20 cellular contexts compared by ENCODE assay signal in genomic region chr4:7664106-7664505, GRCh38.
DNase-seq lines count a peak whose midpoint lies in the region; ATAC-seq and TF ChIP-seq lines count a peak whose summit lies in the region.
"Had no signal": no experiment of that assay in that cellular context is flagged by ENCODE, and none has a peak within 500 bp of the region (broad histone marks: within the 10 kb centered on the region; RNA-seq: fewer than 3 reads in every experiment).

No MANE protein-coding gene starts in this region.

- H3K79me2 ChIP-seq in osteoblast (ENCODE audit: insufficient read depth, low read length) = no peaks in the 10 kb centered on the region

- H4K20me1 ChIP-seq in osteoblast (ENCODE audit: insufficient read depth, low read length) = no peaks in the 10 kb centered on the region
- H4K20me1 ChIP-seq: BLaER1 had no signal

- TF ChIP-seq CTCF in glutamatergic neuron (IDR thresholded peaks at IDR 0.05; ENCODE audit: partially characterized antibody, unreplicated experiment) (no peak), lower lobe of right lung (IDR thresholded peaks at IDR 0.05) (no peak), osteoblast (IDR thresholded peaks at IDR 0.05; ENCODE audit: extremely low read depth, low read depth, low read length) (no peak)

- H2AFZ ChIP-seq in osteoblast (ENCODE audit: low read length) = no peak overlapping the region

- H3K27me3 ChIP-seq in lower lobe of right lung (ENCODE audit: low read depth) (no peaks in the 10 kb centered on the region), osteoblast (ENCODE audit: insufficient read depth, low read length) (peaks cover 9% of the 10 kb centered on the region)
- H3K27me3 ChIP-seq: BE2C, BLaER1 had no signal

- H3K27ac ChIP-seq in lower lobe of right lung = no peak overlapping the region
- no peak overlapping the region for H3K27ac ChIP-seq in osteoblast (ENCODE audit: low read depth, low read length)
- H3K27ac ChIP-seq: BLaER1 had no signal

- H3K36me3 Mint-ChIP-seq in glutamatergic neuron (ENCODE audit: unreplicated experiment) = peaks cover 21% of the 10 kb centered on the region
- H3K36me3 Mint-ChIP-seq: CD4-positive, alpha-beta memory T cell; CD4-positive, CD25-positive, alpha-beta regulatory T cell had no signal

- ATAC-seq in left ventricle myocardium superior (no peak), Right ventricle myocardium superior (ENCODE audit: poor library complexity) (no peak), lower lobe of right lung (no peak), GM19397 (IDR thresholded peaks at IDR 0.05; ENCODE audit: unreplicated experiment) (no peak), SK-N-SH treated with all-trans-retinoic acid at 6 μM for 48 hours (no peak)

- intact Hi-C loops in left ventricle myocardium superior (cut with micrococcal nuclease) (no loop called here), Right ventricle myocardium superior (cut with DNase I) (no loop called here), lower lobe of right lung (cut with DNase I) (no loop called here)

- no peak overlapping the region for H3K4me3 ChIP-seq in lower lobe of right lung
- H3K4me3 ChIP-seq in osteoblast (ENCODE audit: insufficient read depth, low read length) = no peak overlapping the region
- H3K4me3 ChIP-seq: BLaER1 had no signal

- H3K36me3 ChIP-seq in lower lobe of right lung (no peaks in the 10 kb centered on the region), osteoblast (ENCODE audit: insufficient read depth, low read length) (no peaks in the 10 kb centered on the region)
- H3K36me3 ChIP-seq: BE2C had no signal

- peaks cover 2% of the 10 kb centered on the region for H3K27me3 Mint-ChIP-seq in glutamatergic neuron (ENCODE audit: unreplicated experiment)
- H3K27me3 Mint-ChIP-seq: CD4-positive, alpha-beta memory T cell; CD4-positive, CD25-positive, alpha-beta regulatory T cell had no signal

- H3K4me2 ChIP-seq in osteoblast (ENCODE audit: insufficient read depth, low read length) = no peak overlapping the region
- H3K4me2 ChIP-seq: BLaER1 had no signal

- H3K9me3 Mint-ChIP-seq in glutamatergic neuron (ENCODE audit: unreplicated experiment) = peaks cover 5% of the 10 kb centered on the region

- H3K4me1 ChIP-seq in lower lobe of right lung (no peaks in the 10 kb centered on the region), osteoblast (ENCODE audit: insufficient read depth, low read length) (no peaks in the 10 kb centered on the region)
- H3K4me1 ChIP-seq: BE2C, Caco-2 had no signal

- H3K4me3 Mint-ChIP-seq in glutamatergic neuron (ENCODE audit: unreplicated experiment) = no peak overlapping the region
- H3K4me3 Mint-ChIP-seq: CD14-positive monocyte; CD4-positive, alpha-beta memory T cell; CD4-positive, CD25-positive, alpha-beta regulatory T cell had no signal

- DNase-seq in left ventricle myocardium superior (peak; percentile 12), Right ventricle myocardium superior (no peak), glutamatergic neuron (peak; percentile 10), lower lobe of right lung (peak; percentile 35), osteoblast (ENCODE audit: insufficient read length, low spot score, missing footprints) (peak; percentile 41), NCI-H748 treated with DMSO at 0.1 percent for 48 hours (lab: John Stamatoyannopoulos, UW) (no peak)
- DNase-seq: 8988T; ACHN; BE2C; C1 segment of cervical spinal cord; Caco-2; Calu3; CD4-positive, alpha-beta memory T cell; CD4-positive, CD25-positive, alpha-beta regulatory T cell; DMS79 treated with DMSO at 0.1 percent for 48 hours; GF-D8 had no signal

- no peaks in the 10 kb centered on the region for H3K9me3 ChIP-seq in lower lobe of right lung
- H3K9me3 ChIP-seq in osteoblast (ENCODE audit: low read depth, low read length) = no peaks in the 10 kb centered on the region
- H3K9me3 ChIP-seq: BE2C, BLaER1, Caco-2 had no signal

- H3K4me1 Mint-ChIP-seq in glutamatergic neuron (ENCODE audit: low read depth, unreplicated experiment) = no peaks in the 10 kb centered on the region
- H3K4me1 Mint-ChIP-seq: CD14-positive monocyte; CD4-positive, CD25-positive, alpha-beta regulatory T cell had no signal

- H3K27ac Mint-ChIP-seq in glutamatergic neuron (ENCODE audit: unreplicated experiment) = no peak overlapping the region
- H3K27ac Mint-ChIP-seq: CD14-positive monocyte; CD4-positive, alpha-beta memory T cell; CD4-positive, CD25-positive, alpha-beta regulatory T cell had no signal

TF ChIP-seq in SK-N-SH treated with all-trans-retinoic acid at 6 μM for 48 hours, 23 proteins besides CTCF, POLR2A, EP300 and RAD21 (continues in another document):
- no peak for TF ChIP-seq ZNF70 (CRISPR knock-in tag; IDR thresholded peaks at IDR 0.05)
- no peak for TF ChIP-seq ISL1 (CRISPR knock-in tag; IDR thresholded peaks at IDR 0.05)
- TF ChIP-seq ZNF565 (CRISPR knock-in tag; conservative IDR thresholded peaks at IDR 0.05; ENCODE audit: low read depth) = no peak
- TF ChIP-seq, protein P1, sequence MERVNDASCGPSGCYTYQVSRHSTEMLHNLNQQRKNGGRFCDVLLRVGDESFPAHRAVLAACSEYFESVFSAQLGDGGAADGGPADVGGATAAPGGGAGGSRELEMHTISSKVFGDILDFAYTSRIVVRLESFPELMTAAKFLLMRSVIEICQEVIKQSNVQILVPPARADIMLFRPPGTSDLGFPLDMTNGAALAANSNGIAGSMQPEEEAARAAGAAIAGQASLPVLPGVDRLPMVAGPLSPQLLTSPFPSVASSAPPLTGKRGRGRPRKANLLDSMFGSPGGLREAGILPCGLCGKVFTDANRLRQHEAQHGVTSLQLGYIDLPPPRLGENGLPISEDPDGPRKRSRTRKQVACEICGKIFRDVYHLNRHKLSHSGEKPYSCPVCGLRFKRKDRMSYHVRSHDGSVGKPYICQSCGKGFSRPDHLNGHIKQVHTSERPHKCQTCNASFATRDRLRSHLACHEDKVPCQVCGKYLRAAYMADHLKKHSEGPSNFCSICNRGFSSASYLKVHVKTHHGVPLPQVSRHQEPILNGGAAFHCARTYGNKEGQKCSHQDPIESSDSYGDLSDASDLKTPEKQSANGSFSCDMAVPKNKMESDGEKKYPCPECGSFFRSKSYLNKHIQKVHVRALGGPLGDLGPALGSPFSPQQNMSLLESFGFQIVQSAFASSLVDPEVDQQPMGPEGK (CRISPR knock-in tag; IDR thresholded peaks at IDR 0.05; ENCODE audit: borderline replicate concordance) = no peak
- TF ChIP-seq ZC3H10 (CRISPR knock-in tag; IDR thresholded peaks at IDR 0.05) = no peak
- TF ChIP-seq RARB (CRISPR knock-in tag; IDR thresholded peaks at IDR 0.05) = no peak
- no peak for TF ChIP-seq CSDC2 (CRISPR knock-in tag; IDR thresholded peaks at IDR 0.05)
- no peak for TF ChIP-seq SNAI2 (CRISPR knock-in tag; IDR thresholded peaks at IDR 0.05)
- no peak for TF ChIP-seq GLIS3 (CRISPR knock-in tag; IDR thresholded peaks at IDR 0.05)
- TF ChIP-seq TCF4 (CRISPR knock-in tag; IDR thresholded peaks at IDR 0.05; ENCODE audit: borderline replicate concordance) = no peak
- no peak for TF ChIP-seq ZNF8 (CRISPR knock-in tag; IDR thresholded peaks at IDR 0.05)
- TF ChIP-seq BACH2 (CRISPR knock-in tag; IDR thresholded peaks at IDR 0.05; ENCODE audit: borderline replicate concordance) = no peak
- no peak for TF ChIP-seq ZFP3 (CRISPR knock-in tag; IDR thresholded peaks at IDR 0.05)
- TF ChIP-seq POU6F1 (CRISPR knock-in tag; IDR thresholded peaks at IDR 0.05; ENCODE audit: borderline replicate concordance, low read depth) = no peak
- TF ChIP-seq TOX (CRISPR knock-in tag; IDR thresholded peaks at IDR 0.05; ENCODE audit: borderline replicate concordance) = no peak
- no peak for TF ChIP-seq ZFP30 (CRISPR knock-in tag; IDR thresholded peaks at IDR 0.05)
- TF ChIP-seq CREB5 (CRISPR knock-in tag; IDR thresholded peaks at IDR 0.05; ENCODE audit: low read depth) = no peak
- no peak for TF ChIP-seq OSR1 (CRISPR knock-in tag; IDR thresholded peaks at IDR 0.05)

Comparison
In these comparisons a context has a peak if more than half of its experiments do, and no peak if none do; other contexts are left out.
1. DNase-seq: peak in left ventricle myocardium superior (single experiment), glutamatergic neuron (single experiment), lower lobe of right lung (single experiment) and osteoblast (single experiment); none in Right ventricle myocardium superior (single experiment) and NCI-H748 treated with DMSO at 0.1 percent for 48 hours (single experiment).